Comparison of ENCODE assay signal across 16 cellular contexts in genomic region chr10:118621304-118621942, GRCh38. TPM values are rescaled to one million over a fixed set of nuclear protein-coding genes. Genes with fewer than 3 reads are reported as not detected.
DNase-seq lines count a peak whose midpoint lies in the region; TF ChIP-seq lines count a peak whose summit lies in the region.
"Had no signal": no experiment of that assay in that cellular context is flagged by ENCODE, and none has a peak within 500 bp of the region (broad histone marks: within the 10 kb centered on the region; RNA-seq: fewer than 3 reads in every experiment).

No MANE protein-coding gene starts in this region.

- H3K27ac ChIP-seq in tibial nerve: no peak overlapping the region
- H3K27ac ChIP-seq: hepatocyte had no signal

- H3K27me3 Mint-ChIP-seq in activated naive CD8-positive, alpha-beta T cell: no peaks in the 10 kb centered on the region
- peaks cover 4% of the 10 kb centered on the region for H3K27me3 Mint-ChIP-seq in endothelial cell (ENCODE audit: unreplicated experiment)

- peaks cover 17% of the 10 kb centered on the region for H3K4me1 Mint-ChIP-seq in activated naive CD8-positive, alpha-beta T cell (ENCODE audit: low read depth)
- no peaks in the 10 kb centered on the region for H3K4me1 Mint-ChIP-seq in endothelial cell (ENCODE audit: unreplicated experiment)

- peak overlapping the region; percentile 40 for H3K4me3 Mint-ChIP-seq in activated naive CD8-positive, alpha-beta T cell
- H3K4me3 Mint-ChIP-seq in endothelial cell (ENCODE audit: unreplicated experiment): no peak overlapping the region
- H3K4me3 Mint-ChIP-seq: T-helper 2 cell treated with Interferon-gamma antibody and Interleukin-4, amounts not matched to agents 5 μg/mL and 100 μg/mL, for 36 hours had no signal

- no peaks in the 10 kb centered on the region for H3K36me3 ChIP-seq in tibial nerve

- peaks cover 0 to 2% of the 10 kb centered on the region in 2 donors for H3K27me3 ChIP-seq in tibial nerve

- no peak for TF ChIP-seq POLR2A in tibial nerve (IDR thresholded peaks at IDR 0.05)

- no peak for TF ChIP-seq EP300 in tibial nerve (IDR thresholded peaks at IDR 0.05)

- H3K9me3 ChIP-seq in tibial nerve: no peaks in the 10 kb centered on the region

- no peaks in the 10 kb centered on the region for H3K9me3 Mint-ChIP-seq in activated naive CD8-positive, alpha-beta T cell (ENCODE audit: low read depth)
- H3K9me3 Mint-ChIP-seq in endothelial cell (ENCODE audit: unreplicated experiment): no peaks in the 10 kb centered on the region
- H3K9me3 Mint-ChIP-seq: T-helper 2 cell treated with Interferon-gamma antibody and Interleukin-4, amounts not matched to agents 5 μg/mL and 100 μg/mL, for 36 hours had no signal

- TF ChIP-seq CTCF in tibial nerve (IDR thresholded peaks at IDR 0.05) (no peak), endothelial cell (IDR thresholded peaks at IDR 0.05; ENCODE audit: unreplicated experiment) (no peak)

- 28 to 44% methylated on average over 7 of the region's 7 CpGs for WGBS in tibial nerve, 2 donors

- no peaks in the 10 kb centered on the region for H3K36me3 Mint-ChIP-seq in activated naive CD8-positive, alpha-beta T cell
- no peaks in the 10 kb centered on the region for H3K36me3 Mint-ChIP-seq in endothelial cell (ENCODE audit: low read depth, unreplicated experiment)

- H3K4me1 ChIP-seq in tibial nerve: no peaks in the 10 kb centered on the region

- H3K27ac Mint-ChIP-seq in activated naive CD8-positive, alpha-beta T cell: peak overlapping the region; percentile 28
- H3K27ac Mint-ChIP-seq in endothelial cell (ENCODE audit: unreplicated experiment): no peak overlapping the region
- H3K27ac Mint-ChIP-seq: T-helper 2 cell treated with Interferon-gamma antibody and Interleukin-4, amounts not matched to agents 5 μg/mL and 100 μg/mL, for 36 hours had no signal

- no peak overlapping the region for H3K4me3 ChIP-seq in tibial nerve
- H3K4me3 ChIP-seq: hepatocyte, lung had no signal

- peak; percentile 9 for DNase-seq in EH (ENCODE audit: low read depth)
- DNase-seq in NCI-H526 treated with DMSO at 0.1 percent for 48 hours (lab: John Stamatoyannopoulos, UW): peak; percentile 25
- DNase-seq in stimulated activated CD4-positive, alpha-beta T cell treated with anti-CD3 and anti-CD28 coated beads, Interleukin-4, amount 100 ng/mL, for 1 hour: peak; percentile 18
- DNase-seq in NCI-H82 treated with DMSO at 0.1 percent for 48 hours (lab: John Stamatoyannopoulos, UW; ENCODE audit: unreplicated experiment): no peak
- DNase-seq in tibial nerve (ENCODE audit: low spot score in 2 of 2): no peak
- no peak for DNase-seq in cerebellum (ENCODE audit: low spot score)
- DNase-seq in endothelial cell (ENCODE audit: low spot score): no peak
- DNase-seq: activated CD8-positive, alpha-beta memory T cell treated with anti-CD3 and anti-CD28 coated beads, Interleukin-2, amount 50 U/mL, for 48 hours; DMS 273 treated with DMSO at 0.1 percent for 48 hours; IMR-90; NCI-H1694 treated with DMSO at 0.1 percent for 48 hours; nucleus accumbens had no signal

RNA-seq across cellular contexts. Expression of gene PRLHR, which starts 26.0 kb away (rescaled TPM):
- total RNA-seq in tibial nerve: not detected
- 0.36 TPM for total RNA-seq in cerebellum
- not detected for total RNA-seq in endothelial cell (ENCODE audit: unreplicated experiment)
- total RNA-seq: hepatocyte, IMR-90, lung had no signal

Comparison
In these comparisons a context has a peak if more than half of its experiments do, and no peak if none do; other contexts are left out.
1. DNase-seq: peak in EH (single experiment), NCI-H526 treated with DMSO at 0.1 percent for 48 hours (single experiment) and stimulated activated CD4-positive, alpha-beta T cell treated with anti-CD3 and anti-CD28 coated beads, Interleukin-4, amount 100 ng/mL, for 1 hour (single experiment); none in NCI-H82 treated with DMSO at 0.1 percent for 48 hours (single experiment), tibial nerve (0 of 2), cerebellum (single experiment) and endothelial cell (single experiment).